ENCODE assay signal across 22 cellular contexts in genomic region chr6:50989123-50989522, GRCh38.
"Had no signal": no experiment of that assay in that cellular context is flagged by ENCODE, and none has a peak within 500 bp of the region (broad histone marks: within the 10 kb centered on the region; RNA-seq: fewer than 3 reads in every experiment).

No MANE protein-coding gene starts in this region.

- H3K27me3 ChIP-seq: colonic mucosa, esophagus muscularis mucosa, esophagus squamous epithelium, gastrocnemius medialis, gastroesophageal sphincter, heart left ventricle, heart right ventricle had no signal

- H3K4me1 ChIP-seq: colonic mucosa, esophagus muscularis mucosa, gastrocnemius medialis, gastroesophageal sphincter, heart left ventricle, heart right ventricle had no signal

- H3K27ac ChIP-seq: colonic mucosa, coronary artery, dorsolateral prefrontal cortex, epithelial cell of prostate, esophagus muscularis mucosa, esophagus squamous epithelium, gastrocnemius medialis, gastroesophageal sphincter, heart left ventricle, heart right ventricle had no signal

- H3K4me3 ChIP-seq: colonic mucosa, coronary artery, dorsolateral prefrontal cortex, esophagus muscularis mucosa, esophagus squamous epithelium, gastrocnemius medialis, gastroesophageal sphincter, heart left ventricle, heart right ventricle had no signal

- ATAC-seq: effector memory CD8-positive, alpha-beta T cell; esophagus mucosa; gastrocnemius medialis; gastroesophageal sphincter; heart left ventricle; heart right ventricle had no signal

- H3K36me3 ChIP-seq: colonic mucosa, esophagus muscularis mucosa, esophagus squamous epithelium, gastrocnemius medialis, gastroesophageal sphincter, heart left ventricle, heart right ventricle had no signal

- DNase-seq: colonic mucosa; cortex of kidney; dermis blood vessel endothelial cell; dorsolateral prefrontal cortex; effector CD4-positive, alpha-beta T cell; effector CD8-positive, alpha-beta T cell; effector memory CD4-positive, alpha-beta T cell; effector memory CD8-positive, alpha-beta T cell; endodermal cell; erythroblast; esophagus squamous epithelium; foreskin fibroblast; gastrocnemius medialis; glutamatergic neuron; head of caudate nucleus; heart left ventricle; heart right ventricle had no signal

- H3K9me3 ChIP-seq: colonic mucosa, esophagus muscularis mucosa, esophagus squamous epithelium, gastrocnemius medialis, gastroesophageal sphincter, heart left ventricle, heart right ventricle had no signal
